Comparison of ENCODE assay signal across 12 cellular contexts in genomic region chr10:24382596-24382978, GRCh38.
DNase-seq lines count a peak whose midpoint lies in the region; ATAC-seq and TF ChIP-seq lines count a peak whose summit lies in the region.
"Had no signal": no experiment of that assay in that cellular context is flagged by ENCODE, and none has a peak within 500 bp of the region (broad histone marks: within the 10 kb centered on the region; RNA-seq: fewer than 3 reads in every experiment).

No MANE protein-coding gene starts in this region.

- H3K4me1 ChIP-seq in skeletal muscle tissue (ENCODE audit: control insufficient read depth in 3 of 3, insufficient read depth in 3 of 3, low read length in 3 of 3): peaks cover 38 to 49% (median 41%) of the 10 kb centered on the region in 3 donors
- H3K4me1 ChIP-seq in lower lobe of right lung: peaks cover 10% of the 10 kb centered on the region

- no peaks in the 10 kb centered on the region for H3K9me3 Mint-ChIP-seq in activated CD4-positive, alpha-beta memory T cell treated with anti-CD3 and anti-CD28 coated beads for 36 hours
- H3K9me3 Mint-ChIP-seq in activated CD4-positive, alpha-beta memory T cell treated with anti-CD3 and anti-CD28 coated beads, Interleukin-2, amount 10 ng/mL, durations not matched to agents 7 days and 5 days: no peaks in the 10 kb centered on the region
- H3K9me3 Mint-ChIP-seq: natural killer cell had no signal

- H3K9me3 ChIP-seq in skeletal muscle tissue (ENCODE audit: control insufficient read depth in 3 of 3, low read length in 3 of 3): no peaks in the 10 kb centered on the region
- H3K9me3 ChIP-seq in lower lobe of right lung: no peaks in the 10 kb centered on the region
- H3K9me3 ChIP-seq: SK-N-SH had no signal

- H3K27me3 ChIP-seq in brain microvascular endothelial cell (replicated peaks): no peaks in the 10 kb centered on the region
- no peaks in the 10 kb centered on the region for H3K27me3 ChIP-seq in skeletal muscle tissue (ENCODE audit: control insufficient read depth in 3 of 3, insufficient read depth in 3 of 3, low read length in 3 of 3)
- no peaks in the 10 kb centered on the region for H3K27me3 ChIP-seq in lower lobe of right lung (ENCODE audit: low read depth)

- H3K36me3 Mint-ChIP-seq in activated CD4-positive, alpha-beta memory T cell treated with anti-CD3 and anti-CD28 coated beads for 36 hours: no peaks in the 10 kb centered on the region
- H3K36me3 Mint-ChIP-seq in activated CD4-positive, alpha-beta memory T cell treated with anti-CD3 and anti-CD28 coated beads, Interleukin-2, amount 10 ng/mL, durations not matched to agents 7 days and 5 days (ENCODE audit: low read depth): no peaks in the 10 kb centered on the region
- H3K36me3 Mint-ChIP-seq: natural killer cell had no signal

- intact Hi-C loops in activated CD4-positive, alpha-beta memory T cell treated with anti-CD3 and anti-CD28 coated beads for 36 hours (cut with micrococcal nuclease): loop anchor here (5.0 kb wide), 2 partner anchors 120 to 680 kb away; no protein-coding TSS in a partner anchor
- intact Hi-C loops in lower lobe of right lung (cut with DNase I): no loop called here

- ATAC-seq in HG02884 (IDR thresholded peaks at IDR 0.05; ENCODE audit: unreplicated experiment) (peak; percentile 19), HG03039 (IDR thresholded peaks at IDR 0.05; ENCODE audit: unreplicated experiment) (no peak), lower lobe of right lung (no peak)
- ATAC-seq: natural killer cell had no signal

- no peak overlapping the region for H3K4me3 Mint-ChIP-seq in activated CD4-positive, alpha-beta memory T cell treated with anti-CD3 and anti-CD28 coated beads for 36 hours
- no peak overlapping the region for H3K4me3 Mint-ChIP-seq in activated CD4-positive, alpha-beta memory T cell treated with anti-CD3 and anti-CD28 coated beads, Interleukin-2, amount 10 ng/mL, durations not matched to agents 7 days and 5 days
- H3K4me3 Mint-ChIP-seq: natural killer cell had no signal

- POLR2A ChIA-PET in activated CD4-positive, alpha-beta memory T cell treated with anti-CD3 and anti-CD28 coated beads for 36 hours (lab: Charles Lee): interaction anchor here (1.7 kb wide), 1 partner anchor 67 kb away, joined by 4 read pairs; no protein-coding TSS in a partner anchor
- POLR2A ChIA-PET in activated CD4-positive, alpha-beta memory T cell treated with anti-CD3 and anti-CD28 coated beads, Interleukin-2, amount 10 ng/mL, durations not matched to agents 7 days and 5 days (lab: Charles Lee): no interaction called here

- in situ Hi-C loops in brain microvascular endothelial cell (cut with HindIII; ENCODE audit: low pct_ligation_motif_present, low sequenced_read_pairs): no loop called here

- DNase-seq in activated CD4-positive, alpha-beta memory T cell treated with anti-CD3 and anti-CD28 coated beads for 36 hours: peak; percentile 58
- DNase-seq in activated CD4-positive, alpha-beta memory T cell treated with anti-CD3 and anti-CD28 coated beads, Interleukin-2, amount 10 ng/mL, durations not matched to agents 7 days and 5 days: no peak
- DNase-seq in brain microvascular endothelial cell (peak; percentile 16), foreskin melanocyte (no peak), lower lobe of right lung (no peak)
- DNase-seq: activated CD8-positive, alpha-beta memory T cell treated with anti-CD3 and anti-CD28 coated beads, Interleukin-2, amount 50 U/mL, for 4 hours; natural killer cell; NCI-H2081 treated with DMSO at 0.1 percent for 48 hours; SK-N-SH had no signal

- CTCF ChIA-PET in activated CD4-positive, alpha-beta memory T cell treated with anti-CD3 and anti-CD28 coated beads for 36 hours (lab: Charles Lee): interaction anchor here (1.3 kb wide), 1 partner anchor 64 kb away, joined by 3 read pairs; no protein-coding TSS in a partner anchor
- CTCF ChIA-PET in activated CD4-positive, alpha-beta memory T cell treated with anti-CD3 and anti-CD28 coated beads, Interleukin-2, amount 10 ng/mL, durations not matched to agents 7 days and 5 days (lab: Charles Lee): no interaction called here

- peaks cover 26% of the 10 kb centered on the region for H3K27me3 Mint-ChIP-seq in activated CD4-positive, alpha-beta memory T cell treated with anti-CD3 and anti-CD28 coated beads for 36 hours
- H3K27me3 Mint-ChIP-seq in activated CD4-positive, alpha-beta memory T cell treated with anti-CD3 and anti-CD28 coated beads, Interleukin-2, amount 10 ng/mL, durations not matched to agents 7 days and 5 days: peaks cover 13% of the 10 kb centered on the region

- H3K36me3 ChIP-seq in brain microvascular endothelial cell (replicated peaks) (no peaks in the 10 kb centered on the region), skeletal muscle tissue (ENCODE audit: control insufficient read depth in 3 of 3, insufficient read depth in 3 of 3, low read length in 3 of 3) (no peaks in the 10 kb centered on the region), lower lobe of right lung (no peaks in the 10 kb centered on the region)

- peaks cover 15% of the 10 kb centered on the region for H3K4me1 Mint-ChIP-seq in activated CD4-positive, alpha-beta memory T cell treated with anti-CD3 and anti-CD28 coated beads for 36 hours (ENCODE audit: low read depth)
- H3K4me1 Mint-ChIP-seq in activated CD4-positive, alpha-beta memory T cell treated with anti-CD3 and anti-CD28 coated beads, Interleukin-2, amount 10 ng/mL, durations not matched to agents 7 days and 5 days: peaks cover 6% of the 10 kb centered on the region
- H3K4me1 Mint-ChIP-seq: natural killer cell had no signal

- TF ChIP-seq CTCF in brain microvascular endothelial cell (IDR thresholded peaks at IDR 0.05; ENCODE audit: low read depth, low read length, missing control alignments) (no peak), lower lobe of right lung (IDR thresholded peaks at IDR 0.05) (no peak)

- H3K27ac Mint-ChIP-seq in activated CD4-positive, alpha-beta memory T cell treated with anti-CD3 and anti-CD28 coated beads for 36 hours: no peak overlapping the region
- H3K27ac Mint-ChIP-seq in activated CD4-positive, alpha-beta memory T cell treated with anti-CD3 and anti-CD28 coated beads, Interleukin-2, amount 10 ng/mL, durations not matched to agents 7 days and 5 days: no peak overlapping the region
- H3K27ac Mint-ChIP-seq: natural killer cell had no signal

- H3K4me3 ChIP-seq in brain microvascular endothelial cell (ENCODE audit: low read depth, low read length) (no peak overlapping the region), skeletal muscle tissue (ENCODE audit: low read length in 3 of 3) (no peak overlapping the region), lower lobe of right lung (no peak overlapping the region)

- H3K27ac ChIP-seq in brain microvascular endothelial cell (no peak overlapping the region), skeletal muscle tissue (ENCODE audit: low read depth, low read length) (peak overlapping the region; percentile 84), lower lobe of right lung (no peak overlapping the region)

- H3K9ac ChIP-seq in skeletal muscle tissue (ENCODE audit: low read depth in 1 of 3, low read length in 3 of 3): no peak overlapping the region
- H3K9ac ChIP-seq: SK-N-SH had no signal

Comparison
In these comparisons a context has a peak if more than half of its experiments do, and no peak if none do; other contexts are left out.
1. DNase-seq: peak in activated CD4-positive, alpha-beta memory T cell treated with anti-CD3 and anti-CD28 coated beads for 36 hours (single experiment) and brain microvascular endothelial cell (single experiment); none in activated CD4-positive, alpha-beta memory T cell treated with anti-CD3 and anti-CD28 coated beads, Interleukin-2, amount 10 ng/mL, durations not matched to agents 7 days and 5 days (single experiment), foreskin melanocyte (single experiment) and lower lobe of right lung (single experiment).